In the genomic region with DNA sequence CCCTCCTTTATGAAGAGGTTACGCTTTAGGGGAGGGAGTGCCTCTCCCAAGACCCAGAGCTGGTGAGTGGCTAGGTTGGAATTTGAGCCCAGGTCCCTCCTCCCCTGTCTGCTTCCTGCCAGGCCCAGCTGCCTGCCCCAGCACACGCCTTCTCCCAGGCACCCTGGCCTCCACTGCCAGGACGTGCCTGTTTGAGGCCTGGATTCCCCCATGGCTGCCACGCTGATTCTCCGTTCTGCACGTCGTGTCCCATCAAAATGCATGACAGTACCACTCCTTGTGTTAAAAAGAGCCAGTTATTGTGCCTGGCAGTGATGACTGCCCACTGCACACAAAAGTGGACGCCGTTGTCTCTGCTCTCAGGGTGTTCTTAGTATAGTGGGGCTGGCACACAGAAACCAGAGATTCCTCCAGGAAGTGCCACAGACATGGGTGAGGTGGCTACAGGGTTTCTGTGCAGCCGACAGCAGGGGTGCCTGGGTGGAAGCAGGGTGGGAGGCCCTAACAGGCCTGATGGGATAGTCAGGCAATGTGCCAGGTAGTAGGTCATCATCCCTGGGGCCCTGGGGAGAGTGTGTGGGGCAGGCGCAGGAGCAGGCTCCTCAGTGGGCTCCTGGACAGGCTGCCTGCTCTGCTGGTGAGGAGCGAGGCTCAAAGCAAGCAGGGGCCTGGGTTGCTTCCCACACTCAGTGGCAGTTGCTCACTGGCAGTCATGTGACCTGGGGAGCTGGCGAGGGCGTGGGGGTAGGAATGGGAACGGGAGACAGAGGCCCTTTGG, we compare ENCODE assay signal across 8 cellular contexts. TPM values are rescaled to one million over a fixed set of nuclear protein-coding genes. Genes with fewer than 3 reads are reported as not detected.
A peak's percentile ranks its signal among the peaks of the same experiment; 100 is the strongest.
DNase-seq lines count a peak whose midpoint lies in the region; ATAC-seq and TF ChIP-seq lines count a peak whose summit lies in the region.

No MANE protein-coding gene starts in this region.

- no peak for TF ChIP-seq CTCF in WERI-Rb-1 (IDR thresholded peaks at IDR 0.05; ENCODE audit: low read depth, low read length)

- no peak for ATAC-seq in memory B cell (ENCODE audit: low read depth)
- ATAC-seq in GM21515 (IDR thresholded peaks at IDR 0.05; ENCODE audit: unreplicated experiment): no peak

- H3K27me3 Mint-ChIP-seq in CD8-positive, alpha-beta memory T cell: no peaks in the 10 kb centered on the region
- no peaks in the 10 kb centered on the region for H3K27me3 Mint-ChIP-seq in dendritic cell treated with granulocyte-macrophage colony-stimulating factor and Interleukin-4, amounts not matched to agents 40 ng/mL and 50 ng/mL, for 4 days
- no peaks in the 10 kb centered on the region for H3K27me3 Mint-ChIP-seq in memory B cell

- no peaks in the 10 kb centered on the region for H3K9me3 Mint-ChIP-seq in CD8-positive, alpha-beta memory T cell
- H3K9me3 Mint-ChIP-seq in dendritic cell treated with granulocyte-macrophage colony-stimulating factor and Interleukin-4, amounts not matched to agents 40 ng/mL and 50 ng/mL, for 4 days: no peaks in the 10 kb centered on the region
- H3K9me3 Mint-ChIP-seq in memory B cell: no peaks in the 10 kb centered on the region

- CTCF ChIA-PET in CD8-positive, alpha-beta memory T cell (lab: Charles Lee): interaction anchor here (1.5 to 1.6 kb wide), 2 partner anchors 24 to 33 kb away, joined by 3 to 7 read pairs; a partner anchor contains a TSS

- peaks cover 57% of the 10 kb centered on the region for H3K4me1 ChIP-seq in CD8-positive, alpha-beta memory T cell (ENCODE audit: insufficient read depth, low read length)

- intact Hi-C loops in dendritic cell treated with granulocyte-macrophage colony-stimulating factor and Interleukin-4, amounts not matched to agents 40 ng/mL and 50 ng/mL, for 4 days (cut with micrococcal nuclease): no loop called here

- H3K36me3 Mint-ChIP-seq in CD8-positive, alpha-beta memory T cell: peaks cover 0 to 68% (median 10%) of the 10 kb centered on the region in 3 donors
- peaks cover 70% of the 10 kb centered on the region for H3K36me3 Mint-ChIP-seq in dendritic cell treated with granulocyte-macrophage colony-stimulating factor and Interleukin-4, amounts not matched to agents 40 ng/mL and 50 ng/mL, for 4 days (ENCODE audit: low read depth)
- peaks cover 13% of the 10 kb centered on the region for H3K36me3 Mint-ChIP-seq in memory B cell

- peak overlapping the region in 2 of 7 donors; percentile 15 to 20 for H3K4me3 Mint-ChIP-seq in CD8-positive, alpha-beta memory T cell
- H3K4me3 Mint-ChIP-seq in dendritic cell treated with granulocyte-macrophage colony-stimulating factor and Interleukin-4, amounts not matched to agents 40 ng/mL and 50 ng/mL, for 4 days: no peak overlapping the region
- no peak overlapping the region for H3K4me3 Mint-ChIP-seq in memory B cell

- peaks cover 57 to 85% (median 72%) of the 10 kb centered on the region in 3 donors for H3K4me1 Mint-ChIP-seq in CD8-positive, alpha-beta memory T cell
- peaks cover 73% of the 10 kb centered on the region for H3K4me1 Mint-ChIP-seq in dendritic cell treated with granulocyte-macrophage colony-stimulating factor and Interleukin-4, amounts not matched to agents 40 ng/mL and 50 ng/mL, for 4 days (ENCODE audit: low read depth)
- H3K4me1 Mint-ChIP-seq in memory B cell: peaks cover 29% of the 10 kb centered on the region

- H3K27me3 ChIP-seq in CD8-positive, alpha-beta memory T cell (ENCODE audit: insufficient read depth, low read length, poor library complexity, severe bottlenecking): no peaks in the 10 kb centered on the region
- no peaks in the 10 kb centered on the region for H3K27me3 ChIP-seq in WERI-Rb-1 (ENCODE audit: insufficient read depth, low read depth, severe bottlenecking)

- H3K36me3 ChIP-seq in CD8-positive, alpha-beta memory T cell (ENCODE audit: insufficient read depth, low read length): peaks cover 24% of the 10 kb centered on the region
- peaks cover 27% of the 10 kb centered on the region for H3K36me3 ChIP-seq in WERI-Rb-1

- POLR2A ChIA-PET in CD8-positive, alpha-beta memory T cell (lab: Charles Lee): interaction anchor here (0.9 to 1.3 kb wide), 2 partner anchors 12 to 171 kb away, joined by 4 read pairs; no protein-coding TSS in a partner anchor

- no peak overlapping the region for H3K4me3 ChIP-seq in CD8-positive, alpha-beta memory T cell (ENCODE audit: low read length)
- H3K4me3 ChIP-seq in WERI-Rb-1 (ENCODE audit: low read depth, low read length): no peak overlapping the region

- H3K27ac ChIP-seq in CD8-positive, alpha-beta memory T cell (ENCODE audit: low read depth, low read length): no peak overlapping the region
- H3K27ac ChIP-seq in WERI-Rb-1: no peak overlapping the region

- no peak for DNase-seq in CD8-positive, alpha-beta memory T cell
- DNase-seq in NCI-H2029 treated with DMSO at 0.1 percent for 48 hours (lab: John Stamatoyannopoulos, UW) (peak; percentile 71), memory B cell (ENCODE audit: low spot score in 2 of 2) (no peak), ureter (ENCODE audit: low spot score) (peak; percentile 78), WERI-Rb-1 (no peak), HuH-7 (ENCODE audit: low spot score) (no peak)

- peak overlapping the region; percentile 38 to 92 (median 82) for H3K27ac Mint-ChIP-seq in CD8-positive, alpha-beta memory T cell
- H3K27ac Mint-ChIP-seq in dendritic cell treated with granulocyte-macrophage colony-stimulating factor and Interleukin-4, amounts not matched to agents 40 ng/mL and 50 ng/mL, for 4 days: peak overlapping the region; percentile 47
- peak overlapping the region; percentile 54 for H3K27ac Mint-ChIP-seq in memory B cell

- no peaks in the 10 kb centered on the region for H3K9me3 ChIP-seq in CD8-positive, alpha-beta memory T cell (ENCODE audit: low read length)
- no peaks in the 10 kb centered on the region for H3K9me3 ChIP-seq in WERI-Rb-1 (ENCODE audit: severe bottlenecking)

RNA-seq across cellular contexts. Expression of a gene that starts 24.2 kb away (rescaled TPM):
- total RNA-seq in CD8-positive, alpha-beta memory T cell: 100 to 1,000 TPM in 1 of 2 experiments, 10 to 100 TPM in 1; 98.0 to 106 TPM
- polyA plus RNA-seq in CD8-positive, alpha-beta memory T cell: 120 TPM
- 119 TPM for total RNA-seq in ureter

RNA-seq across cellular contexts. Expression of a gene that starts 36.0 kb away (rescaled TPM):
- 10 to 100 TPM; 17.2 to 17.6 TPM for total RNA-seq in CD8-positive, alpha-beta memory T cell
- 25.4 TPM for polyA plus RNA-seq in CD8-positive, alpha-beta memory T cell
- 26.2 TPM for total RNA-seq in ureter

Comparison
In these comparisons a context has a peak if more than half of its experiments do, and no peak if none do; other contexts are left out.
1. DNase-seq: peak in NCI-H2029 treated with DMSO at 0.1 percent for 48 hours (single experiment) and ureter (single experiment); none in CD8-positive, alpha-beta memory T cell (0 of 5), memory B cell (0 of 2), WERI-Rb-1 (single experiment) and HuH-7 (single experiment).
2. Peak in every context shown above with its lines, with median percentiles within 50 percentile points of each other: H3K27ac Mint-ChIP-seq.